ENCODE assay signal across 22 cellular contexts in genomic region chr2:150900913-150901312, GRCh38.
"Had no signal": no experiment of that assay in that cellular context is flagged by ENCODE, and none has a peak within 500 bp of the region (broad histone marks: within the 10 kb centered on the region; RNA-seq: fewer than 3 reads in every experiment).

No MANE protein-coding gene starts in this region.

- DNase-seq: cortex of kidney; effector memory CD8-positive, alpha-beta T cell; erythroblast; esophagus squamous epithelium; foreskin melanocyte; glutamatergic neuron; heart right ventricle; left ventricle myocardium superior; natural killer cell; occipital lobe; ovary; posterior cingulate gyrus; stimulated activated CD4-positive, alpha-beta T cell treated with anti-CD3 and anti-CD28 coated beads, Interleukin-2, amount 100 ng/mL, for 24 hours; stimulated activated CD4-positive, alpha-beta T cell treated with anti-CD3 and anti-CD28 coated beads, Interleukin-4, amount 100 ng/mL, for 24 hours; stimulated activated naive CD4-positive, alpha-beta T cell treated with Interleukin-2 at 50 U/mL for 16 hours; stomach; thyroid gland; trophoblast cell had no signal

- ATAC-seq: effector memory CD8-positive, alpha-beta T cell; heart right ventricle; left ventricle myocardium superior; natural killer cell; sciatic nerve; stimulated activated effector memory CD8-positive, alpha-beta T cell treated with anti-CD3 and anti-CD28 coated beads, Interleukin-12 subunit alpha, Interleukin-12 subunit beta, amount 100 ng/mL, for 72 hours had no signal

- H3K36me3 ChIP-seq: esophagus squamous epithelium, heart right ventricle, ovary, stomach, thyroid gland, vagina had no signal

- H3K4me3 ChIP-seq: esophagus squamous epithelium, heart right ventricle, lung, ovary, stomach, thyroid gland, vagina had no signal

- H3K27me3 ChIP-seq: esophagus squamous epithelium, heart right ventricle, ovary, stomach, thyroid gland, vagina had no signal

- H3K9me3 ChIP-seq: ovary, thyroid gland, vagina had no signal

- H3K4me1 ChIP-seq: esophagus squamous epithelium, heart right ventricle, stomach, thyroid gland, vagina had no signal

- H3K27ac ChIP-seq: esophagus squamous epithelium, heart right ventricle, ovary, stomach, thyroid gland, vagina had no signal
